In genomic region chr13:48508001-48508400, GRCh38 we compare ENCODE assay signal across 19 cellular contexts.
"Had no signal": no experiment of that assay in that cellular context is flagged by ENCODE, and none has a peak within 500 bp of the region (broad histone marks: within the 10 kb centered on the region; RNA-seq: fewer than 3 reads in every experiment).

No MANE protein-coding gene starts in this region.

- H3K9me3 Mint-ChIP-seq: activated B cell treated with CpG ODN at 0.5 μM for 24 hours; activated T-helper 2 cell treated with anti-CD3 and anti-CD28 coated beads, Interferon-gamma antibody, Interleukin-2, Interleukin-4, amounts not matched to agents 10 μg/mL and 5 μg/mL and 100 μg/mL, durations not matched to agents 14 hours and 24 hours and 36 hours; endodermal cell; T-cell had no signal

- H3K27ac Mint-ChIP-seq: activated B cell treated with CpG ODN at 0.5 μM for 24 hours; activated CD8-positive, alpha-beta T cell treated with anti-CD3 and anti-CD28 coated beads for 36 hours; activated T-helper 2 cell treated with anti-CD3 and anti-CD28 coated beads, Interferon-gamma antibody, Interleukin-2, Interleukin-4, amounts not matched to agents 10 μg/mL and 5 μg/mL and 100 μg/mL, durations not matched to agents 14 hours and 24 hours and 36 hours; endodermal cell had no signal

- H3K27me3 Mint-ChIP-seq: activated CD8-positive, alpha-beta T cell treated with anti-CD3 and anti-CD28 coated beads for 36 hours; T-cell had no signal

- H3K36me3 ChIP-seq: uterus had no signal

- H3K27ac ChIP-seq: body of pancreas, uterus had no signal

- H3K4me1 ChIP-seq: body of pancreas, uterus had no signal

- ATAC-seq: activated CD8-positive, alpha-beta T cell treated with anti-CD3 and anti-CD28 coated beads for 36 hours; body of pancreas; T-cell had no signal

- DNase-seq: activated B cell treated with CpG ODN at 0.5 μM for 24 hours; activated CD4-positive, alpha-beta T cell treated with anti-CD3 and anti-CD28 coated beads for 48 hours; activated CD8-positive, alpha-beta T cell treated with anti-CD3 and anti-CD28 coated beads for 36 hours; activated naive CD4-positive, alpha-beta T cell treated with Interleukin-2 at 50 U/mL for 16 hours; activated T-cell treated with anti-CD3 and anti-CD28 coated beads, Interleukin-2, amount 50 U/mL, for 1 hour; body of pancreas; central memory CD4-positive, alpha-beta T cell; endodermal cell; erythroblast; hypothalamus; islet precursor cell; occipital lobe; posterior cingulate gyrus; stimulated activated naive CD4-positive, alpha-beta T cell treated with Interleukin-2 at 50 U/mL for 16 hours; substantia nigra; T-cell; uterus had no signal

- H3K4me3 Mint-ChIP-seq: activated B cell treated with CpG ODN at 0.5 μM for 24 hours; activated CD8-positive, alpha-beta T cell treated with anti-CD3 and anti-CD28 coated beads for 36 hours; endodermal cell had no signal

- H3K4me3 ChIP-seq: body of pancreas, tibial nerve, uterus had no signal

- H3K27me3 ChIP-seq: body of pancreas, tibial nerve, uterus had no signal

- H3K9me3 ChIP-seq: body of pancreas, tibial nerve, uterus had no signal
